ENCODE assay signal across 1 cellular context in genomic region chr1:26234644-26235384, GRCh38.
TF ChIP-seq lines count a peak whose summit lies in the region.

No MANE protein-coding gene starts in this region.

TF ChIP-seq in HepG2, 621 proteins besides CTCF, POLR2A, EP300 and RAD21 (continues in another document):
- TF ChIP-seq MTERF4 (CRISPR knock-in tag; IDR thresholded peaks at IDR 0.05) = no peak
- TF ChIP-seq CHD2 (IDR thresholded peaks at IDR 0.05; ENCODE audit: low read depth, low read length) = no peak
- TF ChIP-seq RBM22 (optimal IDR thresholded peaks at IDR 0.05; ENCODE audit: low read length) = no peak
- peak; percentile 66 for TF ChIP-seq U2AF1 (optimal IDR thresholded peaks at IDR 0.05; ENCODE audit: low read depth, low read length)
- TF ChIP-seq ZNF251 (CRISPR knock-in tag; IDR thresholded peaks at IDR 0.05) = no peak
- no peak for TF ChIP-seq MXD3 (CRISPR knock-in tag; IDR thresholded peaks at IDR 0.05)
- TF ChIP-seq CENPX (CRISPR knock-in tag; IDR thresholded peaks at IDR 0.05) = no peak
- TF ChIP-seq ATRX (CRISPR knock-in tag; IDR thresholded peaks at IDR 0.05; ENCODE audit: borderline replicate concordance) = no peak
- no peak for TF ChIP-seq FOXP1 (IDR thresholded peaks at IDR 0.05)
- no peak for TF ChIP-seq FOXP1 (CRISPR knock-in tag; IDR thresholded peaks at IDR 0.05)
- TF ChIP-seq NR0B2 (CRISPR knock-in tag; IDR thresholded peaks at IDR 0.05) = no peak
- TF ChIP-seq TBL1XR1 (IDR thresholded peaks at IDR 0.05; ENCODE audit: borderline replicate concordance, low read length, partially characterized antibody) = no peak
- TF ChIP-seq ISL2 (CRISPR knock-in tag; IDR thresholded peaks at IDR 0.05) = no peak
- TF ChIP-seq SP2 (CRISPR knock-in tag; IDR thresholded peaks at IDR 0.05) = no peak
- no peak for TF ChIP-seq HMG20A (CRISPR knock-in tag; IDR thresholded peaks at IDR 0.05; ENCODE audit: borderline replicate concordance)
- no peak for TF ChIP-seq BRF2 (CRISPR knock-in tag; IDR thresholded peaks at IDR 0.05)
- no peak for TF ChIP-seq MED13 (CRISPR knock-in tag; IDR thresholded peaks at IDR 0.05)
- TF ChIP-seq SNAPC5 (CRISPR knock-in tag; IDR thresholded peaks at IDR 0.05; ENCODE audit: borderline replicate concordance) = no peak
- 0 out of 2 replicates have a peak, but pooled peaks have one; percentile 12 for TF ChIP-seq ZNF121 (CRISPR knock-in tag; IDR thresholded peaks at IDR 0.05)
- TF ChIP-seq PRDM10 (CRISPR knock-in tag; IDR thresholded peaks at IDR 0.05; ENCODE audit: low read depth) = no peak
- no peak for TF ChIP-seq ZNF331 (CRISPR knock-in tag; IDR thresholded peaks at IDR 0.05)
- no peak for TF ChIP-seq ATF6 (CRISPR knock-in tag; conservative IDR thresholded peaks at IDR 0.05)
- no peak for TF ChIP-seq POLR2G (IDR thresholded peaks at IDR 0.05; ENCODE audit: low read depth, low read length)
- no peak for TF ChIP-seq ZNF646 (CRISPR knock-in tag; IDR thresholded peaks at IDR 0.05)
- TF ChIP-seq ZNF770 (CRISPR knock-in tag; IDR thresholded peaks at IDR 0.05) = no peak
- TF ChIP-seq ZNF557 (CRISPR knock-in tag; IDR thresholded peaks at IDR 0.05) = no peak
- TF ChIP-seq YEATS4 (CRISPR knock-in tag; IDR thresholded peaks at IDR 0.05; ENCODE audit: borderline replicate concordance) = no peak
- no peak for TF ChIP-seq ZEB1 (IDR thresholded peaks at IDR 0.05; ENCODE audit: insufficient replicate concordance, low read depth)
- TF ChIP-seq TSC22D2 (CRISPR knock-in tag; IDR thresholded peaks at IDR 0.05; ENCODE audit: borderline replicate concordance) = no peak
- TF ChIP-seq YEATS2 (CRISPR knock-in tag; IDR thresholded peaks at IDR 0.05; ENCODE audit: borderline replicate concordance) = no peak
- 0 out of 2 replicates have a peak, but pooled peaks have one; percentile 18 for TF ChIP-seq SNAPC4 (CRISPR knock-in tag; IDR thresholded peaks at IDR 0.05)
- TF ChIP-seq MYPOP (CRISPR knock-in tag; IDR thresholded peaks at IDR 0.05) = no peak; the same call in 1 of the 2 replicates
- TF ChIP-seq NKX3-1 (CRISPR knock-in tag; IDR thresholded peaks at IDR 0.05) = no peak
